Comparison of ENCODE assay signal across 8 cellular contexts in genomic region chr11:12288212-12288933, GRCh38.
A peak's percentile ranks its signal among the peaks of the same experiment; 100 is the strongest.
DNase-seq lines count a peak whose midpoint lies in the region; ATAC-seq and TF ChIP-seq lines count a peak whose summit lies in the region.

No MANE protein-coding gene starts in this region.

- no peaks in the 10 kb centered on the region for H3K36me3 ChIP-seq in adipocyte (ENCODE audit: control insufficient read depth, insufficient read depth, low read length, severe bottlenecking)

- ATAC-seq in Right ventricle myocardium superior (ENCODE audit: poor library complexity): peak; percentile 79
- ATAC-seq in GM19455 (IDR thresholded peaks at IDR 0.05; ENCODE audit: unreplicated experiment): no peak
- no peak for ATAC-seq in GM21576 (IDR thresholded peaks at IDR 0.05; ENCODE audit: unreplicated experiment)

- peak; percentile 91 for DNase-seq in Daoy (ENCODE audit: low read depth)
- DNase-seq in LNCaP clone FGC (ENCODE audit: low read depth): no peak
- DNase-seq in RPMI7951 (ENCODE audit: low read depth): peak; percentile 85
- peak; percentile 98 for DNase-seq in adipocyte (ENCODE audit: low read depth)
- peak; percentile 85 for DNase-seq in Right ventricle myocardium superior
- DNase-seq in posterior vena cava (ENCODE audit: low spot score): peak; percentile 96

- H3K9me3 ChIP-seq in adipocyte (ENCODE audit: control insufficient read depth, low read length): no peaks in the 10 kb centered on the region

- H3K27me3 ChIP-seq in adipocyte (replicated peaks; ENCODE audit: control insufficient read depth, insufficient read depth, low read length): no peaks in the 10 kb centered on the region

- peak overlapping the region; percentile 91 for H3K9ac ChIP-seq in adipocyte (ENCODE audit: low read length)

- H3K4me1 ChIP-seq in adipocyte (ENCODE audit: control insufficient read depth, insufficient read depth, low read length): peaks cover 53% of the 10 kb centered on the region

- intact Hi-C loops in Right ventricle myocardium superior (cut with DNase I): loop anchor here (10.0 kb wide), 1 partner anchor 484 kb away; no protein-coding TSS in a partner anchor
- intact Hi-C loops in posterior vena cava (cut with DNase I): loop anchor here in 1 of 2 donors (10.0 kb wide), 1 partner anchor 54 kb away; no protein-coding TSS in a partner anchor

- H3K4me3 ChIP-seq in LNCaP clone FGC (ENCODE audit: low read depth, low read length) (no peak overlapping the region), adipocyte (ENCODE audit: low read length) (peak overlapping the region; percentile 75)

- TF ChIP-seq CTCF in LNCaP clone FGC (IDR thresholded peaks at IDR 0.05; ENCODE audit: control insufficient read depth, extremely low read depth, insufficient read depth): peak; percentile 93
